Comparison of ENCODE assay signal across 13 cellular contexts in the genomic region with DNA sequence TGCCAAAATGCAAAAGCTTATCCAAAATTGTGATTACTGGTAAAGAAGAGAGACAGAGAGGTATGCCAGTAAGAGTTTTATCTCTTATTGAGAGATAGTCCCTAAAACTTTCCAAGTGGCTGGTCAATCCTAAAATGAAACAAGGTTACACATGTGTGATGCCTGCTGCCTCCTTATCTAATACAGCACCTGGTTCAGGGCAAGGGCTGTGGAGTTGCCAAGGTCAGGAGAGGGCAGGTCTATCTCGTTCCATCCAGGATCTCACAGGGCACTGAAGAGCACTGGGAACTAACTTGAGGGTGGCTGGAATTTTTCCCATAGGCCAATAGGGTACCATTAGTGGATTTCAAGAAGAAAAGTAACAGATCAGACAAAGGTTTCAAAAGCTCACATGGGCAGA. TPM values are rescaled to one million over a fixed set of nuclear protein-coding genes. Genes with fewer than 3 reads are reported as not detected.
DNase-seq lines count a peak whose midpoint lies in the region; ATAC-seq, FAIRE-seq and TF ChIP-seq lines count a peak whose summit lies in the region.
"Had no signal": no experiment of that assay in that cellular context is flagged by ENCODE, and none has a peak within 500 bp of the region (broad histone marks: within the 10 kb centered on the region; RNA-seq: fewer than 3 reads in every experiment).

No MANE protein-coding gene starts in this region.

- H3K9me3 Mint-ChIP-seq in CD4-positive, CD25-positive, alpha-beta regulatory T cell = no peaks in the 10 kb centered on the region
- H3K9me3 Mint-ChIP-seq in nephron = no peaks in the 10 kb centered on the region

- BruUV-seq in IMR-90 (replicated peaks; lab: Mats Ljungman, UMichigan) = no TSS peak
- no TSS peak for BruUV-seq in K562 (replicated peaks; lab: Mats Ljungman, UMichigan)

- H3K36me3 Mint-ChIP-seq in CD4-positive, CD25-positive, alpha-beta regulatory T cell = peaks cover 33% of the 10 kb centered on the region
- no peaks in the 10 kb centered on the region for H3K36me3 Mint-ChIP-seq in nephron (ENCODE audit: low read depth)

- DNase-seq in CD4-positive, CD25-positive, alpha-beta regulatory T cell = no peak
- no peak for DNase-seq in IMR-90
- DNase-seq in K562 (ENCODE audit: extremely low read depth in 1 of 4, low spot score in 3 of 4) = peak; percentile 26 to 45 (median 33)
- no peak for DNase-seq in occipital lobe (lab: John Stamatoyannopoulos, UW)
- no peak for DNase-seq in DMS 273 treated with DMSO at 0.1 percent for 48 hours (lab: John Stamatoyannopoulos, UW)
- DNase-seq in NCI-H69 (lab: John Stamatoyannopoulos, UW) = no peak
- DNase-seq: activated gamma-delta T cell, DMS79 had no signal

- H3K9ac ChIP-seq in IMR-90 (ENCODE audit: low read depth, low read length) (no peak overlapping the region), K562 (ENCODE audit: insufficient read depth in 1 of 2, low read depth in 2 of 2, low read length in 2 of 2) (no peak overlapping the region)

- peak overlapping the region; percentile 69; the same call in 1 of the 2 replicates for H3K14ac ChIP-seq in IMR-90 (replicated peaks; ENCODE audit: low read depth, low read length)

- H3K27ac ChIP-seq in CD4-positive, CD25-positive, alpha-beta regulatory T cell (ENCODE audit: insufficient read depth, low read length, poor library complexity, severe bottlenecking) = no peak overlapping the region
- H3K27ac ChIP-seq in IMR-90 (ENCODE audit: insufficient read depth, low read length) = no peak overlapping the region
- no peak overlapping the region for H3K27ac ChIP-seq in K562 (ENCODE audit: extremely low read depth, low read depth, low read length)
- H3K27ac ChIP-seq: SK-N-MC, suprapubic skin had no signal

- H3K4me1 ChIP-seq in CD4-positive, CD25-positive, alpha-beta regulatory T cell (ENCODE audit: control insufficient read depth, insufficient read depth, low read length, poor library complexity, severe bottlenecking) = peaks cover 88% of the 10 kb centered on the region
- H3K4me1 ChIP-seq in IMR-90 (ENCODE audit: control insufficient read depth, insufficient read depth, low read length) = peaks cover 18% of the 10 kb centered on the region
- peaks cover 15 to 25% of the 10 kb centered on the region in 2 experiments for H3K4me1 ChIP-seq in K562 (replicated peaks in 1 of 2; ENCODE audit: control insufficient read depth in 2 of 2, insufficient read depth in 2 of 2, low read length in 2 of 2)

- CTCF ChIA-PET in IMR-90 (lab: Yijun Ruan, JAX) = no interaction called here
- CTCF ChIA-PET in K562 (lab: Yijun Ruan, JAX; ENCODE audit: low intra/inter-chr PET ratio) = no interaction called here

- H3K27me3 Mint-ChIP-seq in CD4-positive, CD25-positive, alpha-beta regulatory T cell = no peaks in the 10 kb centered on the region
- peaks cover 3% of the 10 kb centered on the region for H3K27me3 Mint-ChIP-seq in nephron (ENCODE audit: low read depth)

- no peak for TF ChIP-seq EP300 in K562 (IDR thresholded peaks at IDR 0.05; ENCODE audit: low read length)

- TF ChIP-seq CTCF in IMR-90 (conservative IDR thresholded peaks at IDR 0.05; ENCODE audit: low read depth, low read length) (no peak), K562 (IDR thresholded peaks at IDR 0.05 in 2 of 3, conservative IDR thresholded peaks at IDR 0.05 in 1 of 3; ENCODE audit: insufficient read depth in 2 of 3, low read depth in 1 of 3, low read length in 3 of 3) (no peak), nephron (IDR thresholded peaks at IDR 0.05; ENCODE audit: unreplicated experiment in 3 of 3) (no peak)

- peaks cover 57 to 97% (median 91%) of the 10 kb centered on the region in 4 donors for H3K4me1 Mint-ChIP-seq in CD4-positive, CD25-positive, alpha-beta regulatory T cell
- H3K4me1 Mint-ChIP-seq in nephron = peaks cover 51% of the 10 kb centered on the region

- ATAC-seq in CD4-positive, CD25-positive, alpha-beta regulatory T cell (ENCODE audit: low read depth in 2 of 2) = no peak
- ATAC-seq in IMR-90 (ENCODE audit: low read depth) = no peak
- peak; percentile 33 for ATAC-seq in K562
- ATAC-seq in HG02938 (IDR thresholded peaks at IDR 0.05; ENCODE audit: unreplicated experiment) = no peak

- intact Hi-C loops in IMR-90 (cut with micrococcal nuclease) = no loop called here
- intact Hi-C loops in K562 (cut with micrococcal nuclease) = no loop called here

- H3K4me3 ChIP-seq in CD4-positive, CD25-positive, alpha-beta regulatory T cell (ENCODE audit: low read depth, low read length) = peak overlapping the region; percentile 7
- no peak overlapping the region for H3K4me3 ChIP-seq in IMR-90 (ENCODE audit: insufficient read depth, low read depth, low read length)
- no peak overlapping the region for H3K4me3 ChIP-seq in K562
- H3K4me3 ChIP-seq: SK-N-MC, suprapubic skin had no signal

- peaks cover 25% of the 10 kb centered on the region for H3K36me3 ChIP-seq in CD4-positive, CD25-positive, alpha-beta regulatory T cell (ENCODE audit: control insufficient read depth, insufficient read depth, low read length)
- H3K36me3 ChIP-seq in IMR-90 (ENCODE audit: control insufficient read depth, insufficient read depth, low read length) = peaks cover 4% of the 10 kb centered on the region
- peaks cover 7% of the 10 kb centered on the region; the same call in 1 of the 3 replicates for H3K36me3 ChIP-seq in K562 (ENCODE audit: control insufficient read depth, insufficient read depth, low read length)
- H3K36me3 ChIP-seq: suprapubic skin had no signal

- no CpG with 5 or more reads among the region's 1 CpG for WGBS in IMR-90 (ENCODE audit: extremely low coverage in 2 of 2, insufficient read length in 1 of 2), 2 experiments
- WGBS in K562 (ENCODE audit: insufficient coverage, low coverage, missing lambda C conversion rate) = 0% methylated on average over 1 of the region's 1 CpG

- TF ChIP-seq POLR2A in IMR-90 (IDR thresholded peaks at IDR 0.05; ENCODE audit: low read depth, low read length) (no peak), K562 (conservative IDR thresholded peaks at IDR 0.05) (no peak)

- dilution Hi-C loops in IMR-90 (cut with HindIII; ENCODE audit: low sequenced_read_pairs, unreplicated experiment) = no loop called here

- no peak overlapping the region for H3K18ac ChIP-seq in IMR-90 (ENCODE audit: low read depth, low read length)

- no peak overlapping the region for H2BK15ac ChIP-seq in IMR-90 (ENCODE audit: low read depth, low read length)

- H2AFZ ChIP-seq in IMR-90 (replicated peaks; ENCODE audit: low read length, poor library complexity) = no peak overlapping the region
- no peak overlapping the region for H2AFZ ChIP-seq in K562 (ENCODE audit: low read depth, low read length)

- H3K27me3 ChIP-seq in CD4-positive, CD25-positive, alpha-beta regulatory T cell (ENCODE audit: control insufficient read depth, insufficient read depth, low read length) = no peaks in the 10 kb centered on the region
- H3K27me3 ChIP-seq in IMR-90 (ENCODE audit: control insufficient read depth, insufficient read depth, low read length) (no peaks in the 10 kb centered on the region), K562 (ENCODE audit: control insufficient read depth in 2 of 2, insufficient read depth in 2 of 2, low read length in 2 of 2) (no peaks in the 10 kb centered on the region)
- H3K27me3 ChIP-seq: suprapubic skin had no signal

- H2AK5ac ChIP-seq in IMR-90 (ENCODE audit: low read depth, low read length) = peak overlapping the region; percentile 40; the same call in 1 of the 2 replicates

- peaks cover 98% of the 10 kb centered on the region for H4K20me1 ChIP-seq in IMR-90 (ENCODE audit: insufficient read depth, low read length)
- H4K20me1 ChIP-seq in K562 (replicated peaks; ENCODE audit: control insufficient read depth, insufficient read depth, low read length) = peaks cover 37% of the 10 kb centered on the region

- H2BK20ac ChIP-seq in IMR-90 (ENCODE audit: low read depth, low read length) = peak overlapping the region; percentile 44; the same call in 1 of the 2 replicates

- H3K4ac ChIP-seq in IMR-90 (ENCODE audit: low read depth, low read length) = no peak overlapping the region

- peaks cover 55% of the 10 kb centered on the region for H3K9me1 ChIP-seq in IMR-90 (ENCODE audit: insufficient read depth, low read length)
- peaks cover 2% of the 10 kb centered on the region for H3K9me1 ChIP-seq in K562 (ENCODE audit: control insufficient read depth, insufficient read depth, low read length)

- no peaks in the 10 kb centered on the region for H3K9me3 ChIP-seq in CD4-positive, CD25-positive, alpha-beta regulatory T cell (ENCODE audit: control insufficient read depth in 2 of 2, low read length in 2 of 2)
- H3K9me3 ChIP-seq in IMR-90 (ENCODE audit: control insufficient read depth, insufficient read depth, low read length) = no peaks in the 10 kb centered on the region
- no peaks in the 10 kb centered on the region for H3K9me3 ChIP-seq in K562 (replicated peaks; ENCODE audit: control insufficient read depth, insufficient read depth, low read depth, low read length)
- H3K9me3 ChIP-seq: suprapubic skin had no signal

- H3K56ac ChIP-seq in IMR-90 (ENCODE audit: extremely low read depth, insufficient read depth, low read length) = no peak overlapping the region

- H4K5ac ChIP-seq in IMR-90 (ENCODE audit: low read depth, low read length) = no peak overlapping the region

- H2BK120ac ChIP-seq in IMR-90 (ENCODE audit: low read depth, low read length) = no peak overlapping the region

- H3K4me2 ChIP-seq in IMR-90 (ENCODE audit: low read depth, low read length) (no peak overlapping the region), K562 (ENCODE audit: insufficient read depth, low read length) (no peak overlapping the region)

- FAIRE-seq in K562 (lab: Jason Lieb, UNC) = peak; percentile 29
- FAIRE-seq: bronchial epithelial cell had no signal

- no peak overlapping the region for H2BK5ac ChIP-seq in IMR-90 (ENCODE audit: low read depth, low read length, poor library complexity, severe bottlenecking)

- H4K8ac ChIP-seq in IMR-90 (ENCODE audit: low read depth in 2 of 2, low read length in 2 of 2) = peak overlapping the region in 1 of 2 experiments; percentile 17; a peak in 1 of 4 replicates

- H4K91ac ChIP-seq in IMR-90 (ENCODE audit: insufficient read depth, low read depth, low read length) = no peak overlapping the region

- peak overlapping the region; percentile 40 to 56 (median 48) for H3K4me3 Mint-ChIP-seq in CD4-positive, CD25-positive, alpha-beta regulatory T cell
- no peak overlapping the region for H3K4me3 Mint-ChIP-seq in nephron

- H3K27ac Mint-ChIP-seq in CD4-positive, CD25-positive, alpha-beta regulatory T cell = peak overlapping the region; percentile 84 to 97 (median 93)
- peak overlapping the region; percentile 51 to 80 (median 63) for H3K27ac Mint-ChIP-seq in nephron

- TF ChIP-seq RAD21 in IMR-90 (IDR thresholded peaks at IDR 0.05; ENCODE audit: low read length) (no peak), K562 (CRISPR knock-in tag; conservative IDR thresholded peaks at IDR 0.05 in 1 of 2, IDR thresholded peaks at IDR 0.05 in 1 of 2) (no peak)

- H3K23ac ChIP-seq in IMR-90 (ENCODE audit: low read depth, low read length) = peak overlapping the region; percentile 44; the same call in 1 of the 2 replicates

- H3K79me2 ChIP-seq in K562 (ENCODE audit: control insufficient read depth, insufficient read depth, low read length) = peaks cover 49% of the 10 kb centered on the region

- POLR2A ChIA-PET in IMR-90 (lab: Charles Lee; ENCODE audit: unreplicated experiment) (no interaction called here), K562 (lab: Yijun Ruan, JAX) (interaction anchor here (1.4 to 1.6 kb wide), 2 partner anchors 10 to 28 kb away, joined by 3 to 5 read pairs; no protein-coding TSS in a partner anchor)

- in situ Hi-C loops in IMR-90 (cut with MboI; ENCODE audit: low sequenced_read_pairs) (loop anchor here (25.0 kb wide), 1 partner anchor 792 kb away; the partner anchor contains the start of gene SEC61G), K562 (cut with MboI) (no loop called here)

- H3K79me1 ChIP-seq in IMR-90 (ENCODE audit: low read depth in 1 of 2, low read length in 2 of 2) = peaks cover 48 to 98% of the 10 kb centered on the region in 2 experiments

- H2AK9ac ChIP-seq in IMR-90 (replicated peaks; ENCODE audit: low read depth, low read length, poor library complexity) = no peak overlapping the region

RNA-seq across cellular contexts. Expression of gene VOPP1, which starts 18.2 kb away (rescaled TPM):
- total RNA-seq in CD4-positive, CD25-positive, alpha-beta regulatory T cell = 128 TPM
- 10 to 100 TPM; 40.3 to 68.4 (median 56.1) TPM for polyA plus RNA-seq in CD4-positive, CD25-positive, alpha-beta regulatory T cell
- 94.5 and 94.7 TPM in 2 replicates for total RNA-seq in IMR-90 (2012; rRNA removed)
- 54.5 and 60.2 TPM in 2 replicates for polyA plus RNA-seq in IMR-90 (2012; rRNA removed)
- 39.0 and 52.2 TPM in 2 replicates for polyA plus RNA-seq in IMR-90 (2012; cell fraction: cytosol; rRNA removed)
- 26.0 and 27.4 TPM in 2 replicates for polyA plus RNA-seq in IMR-90 (2012; cell fraction: nucleus; rRNA removed; ENCODE audit: low replicate concordance)
- total RNA-seq in K562 (2011; cell fraction: chromatin; rRNA removed; ENCODE audit: low replicate concordance) = 22.5 and 27.7 TPM in 2 replicates
- total RNA-seq in K562 (2011; cell fraction: nucleolus; rRNA removed) = 28.4 and 32.9 TPM in 2 replicates
- total RNA-seq in K562 (2011; cell fraction: nucleoplasm; rRNA removed) = 36.5 and 44.2 TPM in 2 replicates
- total RNA-seq in K562 (2014; rRNA removed) = 31.0 and 41.3 TPM in 2 replicates
- total RNA-seq in K562 (2014; rRNA removed; fragmentation: Illumina TruSeq; extraction: Trizol) = 32.4 and 32.8 TPM in 2 replicates
- total RNA-seq in K562 (2015; rRNA removed; fragmentation: Illumina TruSeq; extraction: Trizol) = 33.1 and 35.9 TPM in 2 replicates
- 45.8 and 47.0 TPM in 2 replicates for total RNA-seq in K562 (2021)
- 27.3 and 32.5 TPM in 2 replicates for polyA plus RNA-seq in K562 (2011; rRNA removed)
- polyA plus RNA-seq in K562 (2011; cell fraction: cytosol; rRNA removed) = 31.1 and 42.4 TPM in 2 replicates
- 13.2 and 14.1 TPM in 2 replicates for polyA plus RNA-seq in K562 (2011; cell fraction: nucleus; rRNA removed)
- 32.7 and 35.8 TPM in 2 replicates for polyA plus RNA-seq in K562 (2012)
- polyA plus RNA-seq in K562 (2014; fragmentation: Illumina TruSeq; extraction: Trizol) = 31.2 and 36.5 TPM in 2 replicates
- 10 to 100 TPM in 1 of 2 experiments, 1 to 10 TPM in 1; 8.2 to 11.0 TPM for polyA plus RNA-seq in K562 (2014; fragmentation: Nextera tagmentation; extraction: Ambion mirVana)
- polyA plus RNA-seq in K562 (2014; rRNA removed) = 31.0 and 35.3 TPM in 2 replicates
- polyA minus RNA-seq in K562 (2011; rRNA and poly(A)+ RNA removed) = 36.3 and 42.1 TPM in 2 replicates
- 30.5 and 37.7 TPM in 2 replicates for polyA minus RNA-seq in K562 (2011; cell fraction: cytosol; rRNA and poly(A)+ RNA removed)
- polyA minus RNA-seq in K562 (2011; cell fraction: nucleus; rRNA and poly(A)+ RNA removed) = 6.7 and 7.6 TPM in 2 replicates
- total RNA-seq in occipital lobe = 108 TPM

Comparison
In these comparisons a context has a peak if more than half of its experiments do, and no peak if none do; other contexts are left out.
1. DNase-seq: peak in K562 (4 of 4); none in CD4-positive, CD25-positive, alpha-beta regulatory T cell (0 of 3), IMR-90 (single experiment), occipital lobe (single experiment), DMS 273 treated with DMSO at 0.1 percent for 48 hours (single experiment) and NCI-H69 (single experiment).
2. H3K4me3 Mint-ChIP-seq: peak in CD4-positive, CD25-positive, alpha-beta regulatory T cell (4 of 4); none in nephron (0 of 3).